Comparison of ENCODE assay signal across 28 cellular contexts in the genomic region with DNA sequence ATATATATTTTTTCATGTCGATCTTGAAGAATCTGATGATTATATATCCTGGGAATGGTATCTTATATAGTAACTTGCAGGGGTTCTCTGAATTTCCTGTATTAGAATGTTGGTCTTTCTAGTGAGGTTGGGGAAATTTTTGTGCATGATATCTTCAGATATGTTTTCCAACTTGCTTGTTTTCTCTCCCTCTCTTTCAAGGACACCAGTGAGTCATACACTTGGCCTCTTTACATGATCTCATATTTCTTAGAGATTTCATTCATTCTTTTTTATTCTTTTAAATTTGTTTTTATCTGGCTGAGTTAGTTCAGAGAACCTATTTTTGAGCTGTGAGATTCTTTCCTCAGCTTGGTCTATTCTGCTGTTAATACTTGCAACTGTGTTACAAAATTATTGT. TPM values are rescaled to one million over a fixed set of nuclear protein-coding genes. Genes with fewer than 3 reads are reported as not detected.
"Had no signal": no experiment of that assay in that cellular context is flagged by ENCODE, and none has a peak within 500 bp of the region (broad histone marks: within the 10 kb centered on the region; RNA-seq: fewer than 3 reads in every experiment).

No MANE protein-coding gene starts in this region.

- H3K27me3 ChIP-seq: adrenal gland, left lung, neural progenitor cell, upper lobe of left lung had no signal

- H2AFZ ChIP-seq: neural progenitor cell had no signal

- H3K4me3 ChIP-seq: adrenal gland, coronary artery, left lung, lung, neural progenitor cell, spleen, upper lobe of left lung had no signal

- DNase-seq: activated B cell treated with CpG ODN at 0.5 μM for 24 hours; activated CD4-positive, alpha-beta T cell treated with anti-CD3 and anti-CD28 coated beads for 36 hours; activated CD4-positive, alpha-beta T cell treated with anti-CD3 and anti-CD28 coated beads, Interleukin-2, amount 50 U/mL, for 4 hours; activated CD8-positive, alpha-beta memory T cell treated with anti-CD3 and anti-CD28 coated beads for 24 hours; activated CD8-positive, alpha-beta memory T cell treated with anti-CD3 and anti-CD28 coated beads, Interleukin-2, amount 50 U/mL, for 4 hours; activated T-cell treated with anti-CD3 and anti-CD28 coated beads, Interleukin-2, amount 50 U/mL, for 24 hours; adrenal gland; foreskin keratinocyte; kidney glomerular epithelial cell; left lung; naive thymus-derived CD8-positive, alpha-beta T cell; spleen; stimulated activated CD4-positive, alpha-beta T cell treated with anti-CD3 and anti-CD28 coated beads, Interleukin-4, amount 100 ng/mL, for 24 hours; stimulated activated naive CD4-positive, alpha-beta T cell treated with Interleukin-2 at 50 U/mL for 16 hours; T1000; upper lobe of left lung had no signal

- H3K4me1 ChIP-seq: adrenal gland, foreskin keratinocyte, left lung, neural progenitor cell, spleen, upper lobe of left lung had no signal

- H3K9ac ChIP-seq: neural progenitor cell had no signal

- ATAC-seq: activated CD4-positive, alpha-beta T cell treated with anti-CD3 and anti-CD28 coated beads for 36 hours; activated naive CD4-positive, alpha-beta T cell treated with anti-CD3 and anti-CD28 coated beads, Interleukin-2, amount 50 U/mL, for 72 hours; activated T-helper 17 cell treated with anti-CD3 and anti-CD28 coated beads, Interleukin-2, amount 50 U/mL, for 72 hours; foreskin keratinocyte; left lung; naive thymus-derived CD8-positive, alpha-beta T cell had no signal

- H3K4me2 ChIP-seq: neural progenitor cell had no signal

- H3K36me3 ChIP-seq: adrenal gland, left lung, neural progenitor cell, spleen, upper lobe of left lung had no signal

- H3K27ac ChIP-seq: adrenal gland, coronary artery, foreskin keratinocyte, left lung, neural progenitor cell, spleen, upper lobe of left lung had no signal

RNA-seq across cellular contexts. Expression of a gene that starts 27.2 kb away (rescaled TPM):
- total RNA-seq: activated B cell treated with CpG ODN at 0.5 μM for 24 hours; activated CD4-positive, alpha-beta T cell treated with anti-CD3 and anti-CD28 coated beads for 36 hours; activated naive CD4-positive, alpha-beta T cell treated with anti-CD3 and anti-CD28 coated beads, Interleukin-2, amount 50 U/mL, for 72 hours; activated T-helper 17 cell treated with anti-CD3 and anti-CD28 coated beads, Interleukin-2, amount 50 U/mL, for 72 hours; adrenal gland; astrocyte; epithelial cell of proximal tubule; foreskin keratinocyte; glomerular endothelial cell; left lung; lung; mesothelial cell of epicardium; naive thymus-derived CD8-positive, alpha-beta T cell; osteocyte; progenitor cell of endocrine pancreas; spleen; subcutaneous adipose tissue; upper lobe of left lung had no signal
- polyA plus RNA-seq: adrenal gland; foreskin keratinocyte; lung; naive thymus-derived CD8-positive, alpha-beta T cell; spleen had no signal

RNA-seq across cellular contexts. Expression of a gene that starts 48.5 kb away (rescaled TPM):
- total RNA-seq: activated B cell treated with CpG ODN at 0.5 μM for 24 hours; activated CD4-positive, alpha-beta T cell treated with anti-CD3 and anti-CD28 coated beads for 36 hours; activated naive CD4-positive, alpha-beta T cell treated with anti-CD3 and anti-CD28 coated beads, Interleukin-2, amount 50 U/mL, for 72 hours; activated T-helper 17 cell treated with anti-CD3 and anti-CD28 coated beads, Interleukin-2, amount 50 U/mL, for 72 hours; adrenal gland; astrocyte; epithelial cell of proximal tubule; foreskin keratinocyte; glomerular endothelial cell; mesothelial cell of epicardium; naive thymus-derived CD8-positive, alpha-beta T cell; osteocyte; progenitor cell of endocrine pancreas; spleen; subcutaneous adipose tissue had no signal
- polyA plus RNA-seq: foreskin keratinocyte; naive thymus-derived CD8-positive, alpha-beta T cell had no signal
